In the genomic region with DNA sequence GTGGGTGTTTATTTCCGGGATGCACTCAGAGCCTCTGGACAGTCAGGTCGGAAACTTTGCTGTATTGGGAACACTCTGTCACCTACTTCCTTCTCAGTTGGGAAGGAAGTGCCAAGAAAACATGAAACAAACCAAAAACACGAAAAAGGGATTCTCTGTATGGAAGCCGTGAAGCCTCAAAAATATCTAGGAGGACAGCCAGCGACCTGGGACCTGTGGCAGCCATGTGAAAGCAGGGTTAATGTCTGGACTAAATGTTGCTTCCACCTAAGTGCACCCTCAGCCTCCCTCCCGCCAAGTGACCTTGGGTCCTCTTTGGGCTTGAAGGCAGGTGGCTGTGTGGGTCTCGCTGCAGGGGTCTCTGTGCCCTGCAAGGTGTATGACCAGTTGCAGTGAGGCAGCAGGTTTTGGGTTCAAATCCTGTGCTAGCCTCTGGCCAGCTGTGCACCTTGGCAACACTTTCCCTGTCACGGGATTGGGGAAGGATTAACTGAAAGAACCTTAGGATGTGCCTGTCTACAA, we compare ENCODE assay signal across 8 cellular contexts. TPM values are rescaled to one million over a fixed set of nuclear protein-coding genes. Genes with fewer than 3 reads are reported as not detected.
DNase-seq lines count a peak whose midpoint lies in the region; ATAC-seq and TF ChIP-seq lines count a peak whose summit lies in the region.

No MANE protein-coding gene starts in this region.

- no peaks in the 10 kb centered on the region for H3K27me3 Mint-ChIP-seq in activated naive CD4-positive, alpha-beta T cell treated with anti-CD3 and anti-CD28 coated beads for 36 hours (ENCODE audit: low read depth)

- H3K27ac ChIP-seq in ascending aorta (peak overlapping the region; percentile 93 to 94), testis (peak overlapping the region; percentile 91 to 92)

- intact Hi-C loops in activated naive CD4-positive, alpha-beta T cell treated with anti-CD3 and anti-CD28 coated beads for 36 hours (cut with micrococcal nuclease) = loop anchor here (2.0 kb wide), 3 partner anchors 51 to 95 kb away; a partner anchor contains a TSS
- intact Hi-C loops in ascending aorta (cut with DNase I) (loop anchor here (2.0 to 5.0 kb wide), 2 partner anchors 61 to 165 kb away; a partner anchor contains a TSS), testis (cut with DNase I; ENCODE audit: low total_unique reads) (no loop called here)

- no peak for TF ChIP-seq POLR2A in testis (IDR thresholded peaks at IDR 0.05)

- TF ChIP-seq CTCF in ascending aorta (IDR thresholded peaks at IDR 0.05) (no peak), testis (IDR thresholded peaks at IDR 0.05) (no peak)

- H3K9me3 Mint-ChIP-seq in activated naive CD4-positive, alpha-beta T cell treated with anti-CD3 and anti-CD28 coated beads for 36 hours = no peaks in the 10 kb centered on the region

- H3K36me3 ChIP-seq in ascending aorta (no peaks in the 10 kb centered on the region), testis (ENCODE audit: low read depth, missing control alignments) (no peaks in the 10 kb centered on the region)

- H3K4me1 Mint-ChIP-seq in activated naive CD4-positive, alpha-beta T cell treated with anti-CD3 and anti-CD28 coated beads for 36 hours (ENCODE audit: low read depth) = peaks cover 29% of the 10 kb centered on the region

- no peak for ATAC-seq in GM19467 (IDR thresholded peaks at IDR 0.05; ENCODE audit: unreplicated experiment)
- no peak for ATAC-seq in HG03175 (IDR thresholded peaks at IDR 0.05; ENCODE audit: unreplicated experiment)
- no peak for ATAC-seq in HG03460 (IDR thresholded peaks at IDR 0.05; ENCODE audit: unreplicated experiment)

- CTCF ChIA-PET in activated naive CD4-positive, alpha-beta T cell treated with anti-CD3 and anti-CD28 coated beads for 36 hours (lab: Charles Lee) = no interaction called here

- H3K36me3 Mint-ChIP-seq in activated naive CD4-positive, alpha-beta T cell treated with anti-CD3 and anti-CD28 coated beads for 36 hours (ENCODE audit: low read depth) = peaks cover 8% of the 10 kb centered on the region

- no peak for DNase-seq in activated naive CD4-positive, alpha-beta T cell treated with anti-CD3 and anti-CD28 coated beads for 36 hours
- DNase-seq in activated naive CD4-positive, alpha-beta T cell treated with Interleukin-2 at 50 U/mL for 16 hours = no peak
- DNase-seq in ascending aorta (ENCODE audit: low spot score in 2 of 2) (no peak), kidney tubule cell (ENCODE audit: low spot score) (peak; percentile 53), testis (peak; percentile 25)

- H3K27me3 ChIP-seq in ascending aorta (no peaks in the 10 kb centered on the region), testis (no peaks in the 10 kb centered on the region)

- H3K4me1 ChIP-seq in ascending aorta (peaks cover 6 to 15% of the 10 kb centered on the region in 2 donors), testis (peaks cover 6% of the 10 kb centered on the region)

- peak overlapping the region; percentile 83 for H3K27ac Mint-ChIP-seq in activated naive CD4-positive, alpha-beta T cell treated with anti-CD3 and anti-CD28 coated beads for 36 hours

- WGBS in testis, 2 donors = 8 to 12% methylated on average over 8 of the region's 8 CpGs

- peak overlapping the region; percentile 85 for H3K4me3 Mint-ChIP-seq in activated naive CD4-positive, alpha-beta T cell treated with anti-CD3 and anti-CD28 coated beads for 36 hours

- H3K4me3 ChIP-seq in ascending aorta = peak overlapping the region; percentile 89 to 98
- H3K4me3 ChIP-seq in testis = peak overlapping the region; percentile 84 to 98

- H3K9me3 ChIP-seq in ascending aorta (no peaks in the 10 kb centered on the region), testis (no peaks in the 10 kb centered on the region)

RNA-seq across cellular contexts. Expression of a gene that starts 0.8 kb away (rescaled TPM):
- 10 to 100 TPM; 14.8 to 16.0 TPM for total RNA-seq in activated naive CD4-positive, alpha-beta T cell treated with anti-CD3 and anti-CD28 coated beads for 36 hours
- total RNA-seq in ascending aorta (35.2 TPM), testis (10 to 100 TPM; 28.5 to 34.6 TPM)
- polyA plus RNA-seq in testis (ENCODE audit: insufficient read depth, low read depth, low replicate concordance) = 14.5 TPM

RNA-seq across cellular contexts. Expression of a gene that starts 27.1 kb away (rescaled TPM):
- total RNA-seq in activated naive CD4-positive, alpha-beta T cell treated with anti-CD3 and anti-CD28 coated beads for 36 hours = 1 to 10 TPM; 8.0 to 8.2 TPM
- 38.5 TPM for total RNA-seq in ascending aorta
- 10 to 100 TPM; 25.9 to 26.6 TPM for total RNA-seq in testis
- 26.0 TPM for polyA plus RNA-seq in testis (ENCODE audit: insufficient read depth, low read depth, low replicate concordance)

RNA-seq across cellular contexts. Expression of a gene that starts 41.7 kb away (rescaled TPM):
- 10 to 100 TPM; 39.8 to 44.7 TPM for total RNA-seq in activated naive CD4-positive, alpha-beta T cell treated with anti-CD3 and anti-CD28 coated beads for 36 hours
- total RNA-seq in ascending aorta (81.1 TPM), testis (10 to 100 TPM; 63.4 to 71.2 TPM)
- 57.9 TPM for polyA plus RNA-seq in testis (ENCODE audit: insufficient read depth, low read depth, low replicate concordance)

RNA-seq across cellular contexts. Expression of a gene that starts 51.4 kb away (rescaled TPM):
- 10 to 100 TPM; 94.8 to 97.7 TPM for total RNA-seq in activated naive CD4-positive, alpha-beta T cell treated with anti-CD3 and anti-CD28 coated beads for 36 hours
- total RNA-seq in ascending aorta (60.6 TPM), testis (10 to 100 TPM; 25.4 to 45.6 TPM)
- 14.4 TPM for polyA plus RNA-seq in testis (ENCODE audit: insufficient read depth, low read depth, low replicate concordance)

Comparison
In these comparisons a context has a peak if more than half of its experiments do, and no peak if none do; other contexts are left out.
1. DNase-seq: peak in kidney tubule cell (single experiment) and testis (single experiment); none in activated naive CD4-positive, alpha-beta T cell treated with anti-CD3 and anti-CD28 coated beads for 36 hours (single experiment), activated naive CD4-positive, alpha-beta T cell treated with Interleukin-2 at 50 U/mL for 16 hours (single experiment) and ascending aorta (0 of 2).